ENCODE assay signal across 8 cellular contexts in the genomic region with DNA sequence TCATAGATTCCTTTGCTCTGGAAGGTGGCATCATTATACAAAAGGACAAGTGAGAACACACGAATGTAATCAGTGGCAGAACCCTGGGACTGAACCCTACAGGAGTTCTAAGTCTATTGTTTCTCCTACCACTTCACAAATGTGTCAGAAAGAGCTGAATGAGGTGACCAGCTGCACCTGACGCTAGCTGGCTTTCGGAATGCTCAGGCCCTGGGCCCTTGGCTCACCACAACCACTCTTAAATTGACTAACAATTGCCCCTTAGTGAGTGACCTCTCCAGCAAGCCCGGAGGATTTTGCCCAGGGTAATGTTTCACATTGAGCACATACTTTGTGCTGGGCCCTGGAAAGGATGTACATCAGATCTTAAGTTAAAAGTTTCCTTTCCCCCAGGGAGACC. TPM values are rescaled to one million over a fixed set of nuclear protein-coding genes. Genes with fewer than 3 reads are reported as not detected.
A peak's percentile ranks its signal among the peaks of the same experiment; 100 is the strongest.
DNase-seq lines count a peak whose midpoint lies in the region; ATAC-seq, FAIRE-seq and TF ChIP-seq lines count a peak whose summit lies in the region.

No MANE protein-coding gene starts in this region.

- H3K4me3 ChIP-seq in GM12865 (ENCODE audit: low read depth, low read length) (no peak overlapping the region), heart left ventricle (peak overlapping the region in 4 of 12 donors; percentile 71 to 87 (median 85)), trophoblast cell (ENCODE audit: low read depth, low read length) (no peak overlapping the region)

- DNase-seq in GM12865 (ENCODE audit: low read depth) (peak; percentile 40), WTC11 (ENCODE audit: low spot score) (peak; percentile 44), heart left ventricle (no peak), trophoblast cell (peak in 1 of 2 donors; percentile 39), GM12891 (ENCODE audit: insufficient read length, low spot score) (no peak), MV-4-11 (lab: John Stamatoyannopoulos, UW) (no peak)
- DNase-seq in stimulated activated CD4-positive, alpha-beta T cell treated with anti-CD3 and anti-CD28 coated beads, Interleukin-2, amount 100 ng/mL, for 48 hours: no peak

- H4K91ac ChIP-seq in trophoblast cell (ENCODE audit: low read depth, low read length): no peak overlapping the region

- no peaks in the 10 kb centered on the region for H3K36me3 Mint-ChIP-seq in WTC11

- WGBS in heart left ventricle, 4 donors: 58 to 69% (median 65%) methylated on average over 4 of the region's 4 CpGs
- no CpG with 5 or more reads among the region's 4 CpGs for WGBS in trophoblast cell (ENCODE audit: extremely low coverage, insufficient coverage, insufficient read length)

- intact Hi-C loops in heart left ventricle (cut with DNase I): loop anchor here in 7 of 10 donors (2.0 to 10.0 kb wide), 5 partner anchors 20 to 188 kb away; a partner anchor contains a TSS

- peak overlapping the region; percentile 95 for H3K4me3 Mint-ChIP-seq in WTC11

- no peak overlapping the region for H2BK5ac ChIP-seq in trophoblast cell (ENCODE audit: low read depth, low read length, poor library complexity)

- POLR2A ChIA-PET in WTC11 (lab: Charles Lee): interaction anchor here (0.5 to 3.9 kb wide), 8 partner anchors 22 to 275 kb away, joined by 3 to 57 read pairs (median 4); a partner anchor contains a TSS

- H3K27me3 ChIP-seq in heart left ventricle (no peaks in the 10 kb centered on the region), trophoblast cell (ENCODE audit: insufficient read depth, low read length) (no peaks in the 10 kb centered on the region)

- H4K12ac ChIP-seq in trophoblast cell (ENCODE audit: low read depth, low read length): no peak overlapping the region

- peaks cover 3% of the 10 kb centered on the region; the same call in 1 of the 2 replicates for H3K27me3 Mint-ChIP-seq in WTC11 (ENCODE audit: low read depth)

- H3K79me1 ChIP-seq in trophoblast cell (ENCODE audit: low read length): peaks cover 7% of the 10 kb centered on the region

- H3K4ac ChIP-seq in trophoblast cell (ENCODE audit: low read depth, low read length): no peak overlapping the region

- no peak overlapping the region for H3K18ac ChIP-seq in trophoblast cell (ENCODE audit: low read length)

- H3K36me3 ChIP-seq in heart left ventricle (no peaks in the 10 kb centered on the region), trophoblast cell (ENCODE audit: control insufficient read depth in 1 of 2, insufficient read depth in 2 of 2, low read length in 2 of 2) (no peaks in the 10 kb centered on the region)

- no peak overlapping the region for H2BK12ac ChIP-seq in trophoblast cell (ENCODE audit: low read length)

- H2BK120ac ChIP-seq in trophoblast cell (ENCODE audit: insufficient read depth, low read length, poor library complexity): no peak overlapping the region

- H3K9me3 ChIP-seq in heart left ventricle (no peaks in the 10 kb centered on the region), trophoblast cell (ENCODE audit: insufficient read depth, low read depth, low read length) (no peaks in the 10 kb centered on the region)

- H3K79me2 ChIP-seq in trophoblast cell (ENCODE audit: control insufficient read depth, insufficient read depth, low read length, poor library complexity): peaks cover 1% of the 10 kb centered on the region

- TF ChIP-seq CTCF in GM12865 (IDR thresholded peaks at IDR 0.05; ENCODE audit: insufficient read depth, low read depth, low read length, missing control alignments) (no peak), WTC11 (IDR thresholded peaks at IDR 0.05) (no peak), heart left ventricle (IDR thresholded peaks at IDR 0.05) (no peak)

- ATAC-seq in WTC11 (peak; percentile 43), heart left ventricle (peak in 1 of 4 donors; percentile 6), HG02588 (IDR thresholded peaks at IDR 0.05; ENCODE audit: unreplicated experiment) (no peak)

- TF ChIP-seq POLR2A in heart left ventricle (IDR thresholded peaks at IDR 0.05) (no peak), GM12891 (IDR thresholded peaks at IDR 0.05; ENCODE audit: low read depth, low read length) (no peak)

- H3K27ac ChIP-seq in heart left ventricle (peak overlapping the region in 11 of 12 donors; percentile 77 to 97 (median 88)), trophoblast cell (ENCODE audit: low read depth, low read length) (no peak overlapping the region)

- H3K4me2 ChIP-seq in trophoblast cell (ENCODE audit: low read length): peak overlapping the region; percentile 90

- CTCF ChIA-PET in WTC11 (lab: Charles Lee): interaction anchor here (0.6 to 2.9 kb wide), 8 partner anchors 12 to 276 kb away, joined by 3 to 21 read pairs (median 4); a partner anchor contains a TSS

- peak overlapping the region; percentile 61 for H3K27ac Mint-ChIP-seq in WTC11

- peaks cover 33% of the 10 kb centered on the region for H3K4me1 Mint-ChIP-seq in WTC11

- no peak overlapping the region for H2AK5ac ChIP-seq in trophoblast cell (ENCODE audit: low read length)

- no peak overlapping the region for H3K23ac ChIP-seq in trophoblast cell (ENCODE audit: low read length)

- H3K4me1 ChIP-seq in heart left ventricle (peaks cover 0 to 32% (median 9%) of the 10 kb centered on the region in 12 donors), trophoblast cell (ENCODE audit: control insufficient read depth in 1 of 2, insufficient read depth in 2 of 2, low read length in 2 of 2) (peaks cover 14 to 16% of the 10 kb centered on the region in 2 experiments)

- H4K8ac ChIP-seq in trophoblast cell (ENCODE audit: low read depth, low read length): peak overlapping the region; percentile 51

- no peak overlapping the region for H3K9ac ChIP-seq in trophoblast cell (ENCODE audit: low read length)

- H3K9me3 Mint-ChIP-seq in WTC11: no peaks in the 10 kb centered on the region

- no peak for FAIRE-seq in GM12891 (lab: Jason Lieb, UNC)

- H2AFZ ChIP-seq in trophoblast cell (ENCODE audit: insufficient read depth, low read length, poor library complexity): no peak overlapping the region

- H3K14ac ChIP-seq in trophoblast cell (ENCODE audit: low read length): no peak overlapping the region

TF ChIP-seq in WTC11, 78 proteins besides CTCF, POLR2A, EP300 and RAD21 (continues in another document):
- TF ChIP-seq SP1 (CRISPR knock-in tag; conservative IDR thresholded peaks at IDR 0.05): no peak
- no peak for TF ChIP-seq CREB1 (CRISPR knock-in tag; IDR thresholded peaks at IDR 0.05)
- no peak for TF ChIP-seq NFE2L1 (CRISPR knock-in tag; IDR thresholded peaks at IDR 0.05)
- no peak for TF ChIP-seq NFYB (CRISPR knock-in tag; conservative IDR thresholded peaks at IDR 0.05; ENCODE audit: low read depth)
- TF ChIP-seq MXD4 (CRISPR knock-in tag; IDR thresholded peaks at IDR 0.05; ENCODE audit: borderline replicate concordance): no peak
- TF ChIP-seq ZNF416 (CRISPR knock-in tag; IDR thresholded peaks at IDR 0.05): no peak
- TF ChIP-seq, protein P1, sequence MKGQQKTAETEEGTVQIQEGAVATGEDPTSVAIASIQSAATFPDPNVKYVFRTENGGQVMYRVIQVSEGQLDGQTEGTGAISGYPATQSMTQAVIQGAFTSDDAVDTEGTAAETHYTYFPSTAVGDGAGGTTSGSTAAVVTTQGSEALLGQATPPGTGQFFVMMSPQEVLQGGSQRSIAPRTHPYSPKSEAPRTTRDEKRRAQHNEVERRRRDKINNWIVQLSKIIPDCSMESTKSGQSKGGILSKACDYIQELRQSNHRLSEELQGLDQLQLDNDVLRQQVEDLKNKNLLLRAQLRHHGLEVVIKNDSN (CRISPR knock-in tag; IDR thresholded peaks at IDR 0.05): no peak
- TF ChIP-seq, protein P2, sequence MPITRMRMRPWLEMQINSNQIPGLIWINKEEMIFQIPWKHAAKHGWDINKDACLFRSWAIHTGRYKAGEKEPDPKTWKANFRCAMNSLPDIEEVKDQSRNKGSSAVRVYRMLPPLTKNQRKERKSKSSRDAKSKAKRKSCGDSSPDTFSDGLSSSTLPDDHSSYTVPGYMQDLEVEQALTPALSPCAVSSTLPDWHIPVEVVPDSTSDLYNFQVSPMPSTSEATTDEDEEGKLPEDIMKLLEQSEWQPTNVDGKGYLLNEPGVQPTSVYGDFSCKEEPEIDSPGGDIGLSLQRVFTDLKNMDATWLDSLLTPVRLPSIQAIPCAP (CRISPR knock-in tag; IDR thresholded peaks at IDR 0.05): no peak
- no peak for TF ChIP-seq FOXK1 (CRISPR knock-in tag; IDR thresholded peaks at IDR 0.05)
- TF ChIP-seq TP53 (CRISPR knock-in tag; IDR thresholded peaks at IDR 0.05): no peak

TF ChIP-seq in GM12891, 5 proteins besides CTCF, POLR2A, EP300 and RAD21:
- TF ChIP-seq PAX5 (IDR thresholded peaks at IDR 0.05; ENCODE audit: insufficient read depth, low read length, severe bottlenecking) (no peak), TAF1 (IDR thresholded peaks at IDR 0.05; ENCODE audit: low read depth, low read length) (no peak), POU2F2 (IDR thresholded peaks at IDR 0.05; ENCODE audit: low read depth, low read length) (no peak), SPI1 (IDR thresholded peaks at IDR 0.05; ENCODE audit: low read depth, low read length) (no peak), POLR2AphosphoS5 (IDR thresholded peaks at IDR 0.05; ENCODE audit: low read depth, low read length) (no peak)

RNA-seq across cellular contexts. Expression of a gene that starts 41.2 kb away (rescaled TPM):
- total RNA-seq in WTC11 (2021) (4.6 to 7.8 TPM (median 5.8 TPM) in 3 replicates), heart left ventricle (10 to 100 TPM in 6 of 9 donors, 1 to 10 TPM in 3; 5.2 to 45.3 (median 12.0) TPM)
- 1 to 10 TPM; 2.1 to 4.4 TPM for polyA plus RNA-seq in heart left ventricle
- polyA plus RNA-seq in trophoblast cell (2013): 4.9 and 5.1 TPM in 2 replicates
- polyA plus RNA-seq in GM12891 (2012; ENCODE audit: low read depth, missing spikeins): 0.08 TPM

Comparison
In these comparisons a context has a peak if more than half of its experiments do, and no peak if none do; other contexts are left out.
1. DNase-seq: peak in GM12865 (single experiment) and WTC11 (single experiment); none in heart left ventricle (0 of 5), GM12891 (single experiment), stimulated activated CD4-positive, alpha-beta T cell treated with anti-CD3 and anti-CD28 coated beads, Interleukin-2, amount 100 ng/mL, for 48 hours (0 of 2) and MV-4-11 (single experiment).